ENCODE assay signal across 2 cellular contexts in genomic region chr5:49530-49929, GRCh38. TPM values are rescaled to one million over a fixed set of nuclear protein-coding genes. Genes with fewer than 3 reads are reported as not detected.
"Had no signal": no experiment of that assay in that cellular context is flagged by ENCODE, and none has a peak within 500 bp of the region (broad histone marks: within the 10 kb centered on the region; RNA-seq: fewer than 3 reads in every experiment).

No MANE protein-coding gene starts in this region.

RNA-seq across cellular contexts. Expression of gene PLEKHG4B, which starts 42.4 kb away (rescaled TPM):
- total RNA-seq: GM23248 had no signal
- polyA plus RNA-seq: GM23248, IgD-negative memory B cell had no signal
